ENCODE assay signal across 8 cellular contexts in genomic region chr5:14144586-14145355, GRCh38. TPM values are rescaled to one million over a fixed set of nuclear protein-coding genes. Genes with fewer than 3 reads are reported as not detected.
DNase-seq lines count a peak whose midpoint lies in the region; ATAC-seq and TF ChIP-seq lines count a peak whose summit lies in the region.

No MANE protein-coding gene starts in this region.

- H3K14ac ChIP-seq in trophoblast cell (ENCODE audit: low read length) = peak overlapping the region; percentile 99

- DNase-seq in ELR (ENCODE audit: low read depth) = peak; percentile 84
- peak; percentile 83 for DNase-seq in RKO (ENCODE audit: low spot score)
- peak; percentile 87 for DNase-seq in adipocyte (ENCODE audit: low read depth)
- DNase-seq in heart left ventricle = peak; percentile 62 to 81 (median 68)
- DNase-seq in trophoblast cell = peak in 1 of 2 donors; percentile 77
- DNase-seq in amniotic stem cell (lab: John Stamatoyannopoulos, UW) = no peak

- ATAC-seq in GM21526 (IDR thresholded peaks at IDR 0.05; ENCODE audit: low FRiP score, unreplicated experiment) (peak; percentile 63), heart left ventricle (peak; percentile 36 to 57 (median 54))

- H3K18ac ChIP-seq in trophoblast cell (ENCODE audit: low read length) = peak overlapping the region; percentile 99

- H2AFZ ChIP-seq in trophoblast cell (ENCODE audit: insufficient read depth, low read length, poor library complexity) = peak overlapping the region; percentile 73

- H2BK5ac ChIP-seq in trophoblast cell (ENCODE audit: low read depth, low read length, poor library complexity) = peak overlapping the region; percentile 73

- peak overlapping the region; percentile 70 for H2AK5ac ChIP-seq in trophoblast cell (ENCODE audit: low read length)

- intact Hi-C loops in heart left ventricle (cut with DNase I) = loop anchor here (2.0 to 10.0 kb wide), 9 partner anchors 32 to 124 kb away; no protein-coding TSS in a partner anchor

- H3K9me3 ChIP-seq in HUES48 (ENCODE audit: control insufficient read depth, insufficient read depth, low read length) (no peaks in the 10 kb centered on the region), adipocyte (ENCODE audit: control insufficient read depth, low read length) (no peaks in the 10 kb centered on the region), heart left ventricle (no peaks in the 10 kb centered on the region), trophoblast cell (ENCODE audit: insufficient read depth, low read depth, low read length) (no peaks in the 10 kb centered on the region)

- 1% methylated on average over 39 to 84 of the region's 84 CpGs for WGBS in heart left ventricle, 4 donors
- no CpG with 5 or more reads among the region's 84 CpGs for WGBS in trophoblast cell (ENCODE audit: extremely low coverage, insufficient coverage, insufficient read length)

- peaks cover 55% of the 10 kb centered on the region for H3K4me1 ChIP-seq in HUES48 (ENCODE audit: control insufficient read depth, insufficient read depth, low read length)
- peaks cover 66% of the 10 kb centered on the region for H3K4me1 ChIP-seq in adipocyte (ENCODE audit: control insufficient read depth, insufficient read depth, low read length)
- H3K4me1 ChIP-seq in heart left ventricle = peaks cover 12 to 62% (median 49%) of the 10 kb centered on the region in 12 donors
- H3K4me1 ChIP-seq in trophoblast cell (ENCODE audit: control insufficient read depth in 1 of 2, insufficient read depth in 2 of 2, low read length in 2 of 2) = peaks cover 17 to 21% of the 10 kb centered on the region in 2 experiments

- peak overlapping the region; percentile 76 for H2BK120ac ChIP-seq in trophoblast cell (ENCODE audit: insufficient read depth, low read length, poor library complexity)

- peak overlapping the region; percentile 55 for H2BK12ac ChIP-seq in trophoblast cell (ENCODE audit: low read length)

- peak in 3 of 12 donors; percentile 11 to 27 (median 20) for TF ChIP-seq CTCF in heart left ventricle (IDR thresholded peaks at IDR 0.05)

- H4K8ac ChIP-seq in trophoblast cell (ENCODE audit: low read depth, low read length) = peak overlapping the region; percentile 94

- H3K79me1 ChIP-seq in trophoblast cell (ENCODE audit: low read length) = peaks cover 23% of the 10 kb centered on the region

- H3K27ac ChIP-seq in HUES48 (ENCODE audit: low read depth, low read length) (peak overlapping the region; percentile 67), heart left ventricle (peak overlapping the region; percentile 82 to 97 (median 94)), trophoblast cell (ENCODE audit: low read depth, low read length) (peak overlapping the region; percentile 96)

- H3K79me2 ChIP-seq in trophoblast cell (ENCODE audit: control insufficient read depth, insufficient read depth, low read length, poor library complexity) = peaks cover 45% of the 10 kb centered on the region

- H3K9ac ChIP-seq in HUES48 (ENCODE audit: low read depth, low read length) (peak overlapping the region; percentile 78; the same call in 1 of the 2 replicates), adipocyte (ENCODE audit: low read length) (peak overlapping the region; percentile 99), trophoblast cell (ENCODE audit: low read length) (peak overlapping the region; percentile 97)

- H3K36me3 ChIP-seq in HUES48 (ENCODE audit: control insufficient read depth, insufficient read depth, low read length) = no peaks in the 10 kb centered on the region
- peaks cover 4% of the 10 kb centered on the region for H3K36me3 ChIP-seq in adipocyte (ENCODE audit: control insufficient read depth, insufficient read depth, low read length, severe bottlenecking)
- H3K36me3 ChIP-seq in heart left ventricle = no peaks in the 10 kb centered on the region
- H3K36me3 ChIP-seq in trophoblast cell (ENCODE audit: control insufficient read depth in 1 of 2, insufficient read depth in 2 of 2, low read length in 2 of 2) = peaks cover 0 to 2% of the 10 kb centered on the region in 2 experiments

- no peak for TF ChIP-seq POLR2A in heart left ventricle (IDR thresholded peaks at IDR 0.05)

- H4K91ac ChIP-seq in trophoblast cell (ENCODE audit: low read depth, low read length) = peak overlapping the region; percentile 99

- peak overlapping the region; percentile 96 for H3K4ac ChIP-seq in trophoblast cell (ENCODE audit: low read depth, low read length)

- H3K4me3 ChIP-seq in HUES48 (ENCODE audit: low read depth, low read length) (peak overlapping the region; percentile 94), adipocyte (ENCODE audit: low read length) (peak overlapping the region; percentile 98), heart left ventricle (peak overlapping the region; percentile 82 to 97 (median 90)), trophoblast cell (ENCODE audit: low read depth, low read length) (peak overlapping the region; percentile 90)

- H3K27me3 ChIP-seq in HUES48 (ENCODE audit: control insufficient read depth, insufficient read depth, low read length) (peaks cover 7% of the 10 kb centered on the region), adipocyte (replicated peaks; ENCODE audit: control insufficient read depth, insufficient read depth, low read length) (no peaks in the 10 kb centered on the region), heart left ventricle (no peaks in the 10 kb centered on the region), trophoblast cell (ENCODE audit: insufficient read depth, low read length) (no peaks in the 10 kb centered on the region)

- H3K23ac ChIP-seq in trophoblast cell (ENCODE audit: low read length) = no peak overlapping the region

- H4K12ac ChIP-seq in trophoblast cell (ENCODE audit: low read depth, low read length) = peak overlapping the region; percentile 93

- H3K4me2 ChIP-seq in trophoblast cell (ENCODE audit: low read length) = peak overlapping the region; percentile 71

RNA-seq across cellular contexts. Expression of gene TRIO, which starts 1.6 kb away (rescaled TPM):
- total RNA-seq in heart left ventricle = 10 to 100 TPM; 45.4 to 99.1 (median 63.2) TPM
- 10 to 100 TPM; 35.2 to 50.9 TPM for polyA plus RNA-seq in heart left ventricle
- 47.9 and 49.7 TPM in 2 replicates for polyA plus RNA-seq in trophoblast cell (2013)
